ENCODE assay signal across 9 cellular contexts in the genomic region with DNA sequence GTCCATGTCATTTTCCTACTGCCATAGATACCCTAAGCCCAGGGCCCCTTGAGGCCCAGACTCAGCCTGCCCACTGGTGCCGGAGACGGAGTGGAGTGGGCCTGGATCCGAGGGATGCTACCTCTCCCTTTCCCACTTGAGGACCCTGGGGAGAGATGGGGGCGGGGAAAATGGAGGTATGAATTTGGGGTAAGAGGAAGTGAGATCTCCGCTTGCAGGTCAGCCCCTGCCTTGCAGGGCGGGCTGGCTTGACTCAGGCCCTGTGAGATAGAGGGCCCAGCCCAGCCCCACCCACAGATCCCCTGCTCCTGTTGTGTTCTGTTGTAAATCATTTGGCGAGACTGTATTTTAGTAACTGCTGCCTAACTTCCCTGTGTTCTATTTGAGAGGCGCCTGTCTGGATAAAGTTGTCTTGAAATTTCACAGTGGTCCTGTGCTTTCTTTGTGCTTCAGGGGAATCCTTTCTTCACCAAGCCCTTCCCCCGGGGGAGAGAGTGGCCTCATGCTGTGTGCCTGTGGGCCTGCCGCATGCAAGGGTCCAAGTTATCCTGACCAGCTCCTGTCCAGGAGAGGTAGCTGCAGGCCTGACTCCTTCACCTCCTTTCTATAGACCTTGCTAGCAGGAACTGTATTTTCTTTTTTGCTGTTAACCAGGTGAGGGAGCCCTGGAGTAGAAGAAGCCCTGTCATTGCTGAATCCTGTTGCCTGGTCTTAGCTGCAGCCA. TPM values are rescaled to one million over a fixed set of nuclear protein-coding genes. Genes with fewer than 3 reads are reported as not detected.
DNase-seq lines count a peak whose midpoint lies in the region; ATAC-seq and TF ChIP-seq lines count a peak whose summit lies in the region.
"Had no signal": no experiment of that assay in that cellular context is flagged by ENCODE, and none has a peak within 500 bp of the region (broad histone marks: within the 10 kb centered on the region; RNA-seq: fewer than 3 reads in every experiment).

No MANE protein-coding gene starts in this region.

- DNase-seq in DMS 273 (lab: John Stamatoyannopoulos, UW; ENCODE audit: unreplicated experiment) (peak; percentile 88), HL-60 (ENCODE audit: low read depth in 1 of 2, low spot score in 1 of 2) (peak in 1 of 2 experiments; percentile 16), NCI-H82 (lab: John Stamatoyannopoulos, UW) (peak; percentile 75), cardiac fibroblast (ENCODE audit: low read depth in 2 of 2) (peak; percentile 53 to 67), mesenteric fat pad (ENCODE audit: low spot score) (peak; percentile 83), cortex of kidney (lab: John Stamatoyannopoulos, UW) (no peak), uterus (no peak)

- no peak for TF ChIP-seq POLR2A in uterus (IDR thresholded peaks at IDR 0.05)

- H3K4me3 ChIP-seq in HL-60 (replicated peaks; ENCODE audit: insufficient read depth, low read length) (no peak overlapping the region), cardiac fibroblast (replicated peaks in 1 of 2; ENCODE audit: low read depth in 2 of 2, low read length in 2 of 2) (no peak overlapping the region), uterus (no peak overlapping the region)
- H3K4me3 ChIP-seq: Peyer's patch had no signal

- H3K4me1 ChIP-seq in uterus = no peaks in the 10 kb centered on the region
- H3K4me1 ChIP-seq: Peyer's patch had no signal

- H3K9me3 ChIP-seq in uterus = no peaks in the 10 kb centered on the region
- H3K9me3 ChIP-seq: Peyer's patch had no signal

- TF ChIP-seq CTCF in HL-60 (IDR thresholded peaks at IDR 0.05; ENCODE audit: insufficient read depth, low read length) (peak; percentile 8), cardiac fibroblast (IDR thresholded peaks at IDR 0.05; ENCODE audit: low read depth, low read length) (peak; percentile 44), uterus (IDR thresholded peaks at IDR 0.05) (no peak)

- intact Hi-C loops in uterus (cut with DNase I; ENCODE audit: low total_unique reads) = no loop called here

- H3K27me3 ChIP-seq in HL-60 (ENCODE audit: insufficient read depth, poor library complexity, severe bottlenecking) (no peaks in the 10 kb centered on the region), uterus (no peaks in the 10 kb centered on the region)
- H3K27me3 ChIP-seq: Peyer's patch had no signal

- H3K36me3 ChIP-seq in uterus = no peaks in the 10 kb centered on the region

- no peak overlapping the region for H3K27ac ChIP-seq in HL-60 (replicated peaks)
- H3K27ac ChIP-seq in uterus = no peak overlapping the region
- H3K27ac ChIP-seq: Peyer's patch had no signal

- ATAC-seq in HG03025 (IDR thresholded peaks at IDR 0.05; ENCODE audit: low FRiP score, unreplicated experiment) = no peak

RNA-seq across cellular contexts. Expression of a gene that starts 13.3 kb away (rescaled TPM):
- total RNA-seq in mesenteric fat pad (77.4 TPM), uterus (10 to 100 TPM; 12.4 to 85.3 (median 49.4) TPM)

RNA-seq across cellular contexts. Expression of a gene that starts 24.8 kb away (rescaled TPM):
- 0.48 TPM for total RNA-seq in mesenteric fat pad
- 1 to 10 TPM in 2 of 4 donors, under 1 TPM in 1, not detected in 1; 0.29 to 2.6 (median 1.8) TPM for total RNA-seq in uterus
- total RNA-seq: Peyer's patch had no signal

Comparison
In these comparisons a context has a peak if more than half of its experiments do, and no peak if none do; other contexts are left out.
1. DNase-seq: peak in DMS 273 (single experiment), NCI-H82 (single experiment), cardiac fibroblast (2 of 2) and mesenteric fat pad (single experiment); none in cortex of kidney (single experiment) and uterus (0 of 2).
2. CTCF ChIP-seq: peak in HL-60 (single experiment) and cardiac fibroblast (single experiment); none in uterus (0 of 4).